Comparison of ENCODE assay signal across 8 cellular contexts in genomic region chr7:102748605-102749322, GRCh38. TPM values are rescaled to one million over a fixed set of nuclear protein-coding genes. Genes with fewer than 3 reads are reported as not detected.
DNase-seq lines count a peak whose midpoint lies in the region; ATAC-seq and TF ChIP-seq lines count a peak whose summit lies in the region.
"Not testable (repeated sequence)": the region's sequence is repeated elsewhere in the genome, so short reads cannot be mapped to it uniquely, and the experiment has no call there.

Gene FAM185A, plus strand, starts transcription at chr7:102748999. Its CDS starts 209 bp downstream, at chr7:102749208.

- not testable (repeated sequence) for H3K9me3 Mint-ChIP-seq in activated T-cell treated with anti-CD3 and anti-CD28 coated beads, Interleukin-2, amount 50 U/mL, for 24 hours

- not testable (repeated sequence) for H4K20me1 ChIP-seq in PC-3 (ENCODE audit: low read length)

- not testable (repeated sequence) for H3K27me3 Mint-ChIP-seq in activated T-cell treated with anti-CD3 and anti-CD28 coated beads, Interleukin-2, amount 50 U/mL, for 24 hours

- DNase-seq in DMS53 (lab: John Stamatoyannopoulos, UW) (peak; percentile 100), PC-3 (peak; percentile 99), erythroblast (lab: John Stamatoyannopoulos, UW) (peak; percentile 99), mucosa of gallbladder (ENCODE audit: low spot score) (peak; percentile 99)
- peak; percentile 99 for DNase-seq in Jurkat, Clone E6-1 (ENCODE audit: low read depth, low spot score)
- peak; percentile 90 for DNase-seq in activated T-cell treated with anti-CD3 and anti-CD28 coated beads, Interleukin-2, amount 50 U/mL, for 24 hours
- peak; percentile 90 for DNase-seq in stimulated activated CD8-positive, alpha-beta memory T cell treated with anti-CD3 and anti-CD28 coated beads, Interleukin-4, amount 100 ng/mL, for 24 hours (ENCODE audit: low read depth)

- peak within 1 kb of the TSS; percentile 94 for H3K4me2 ChIP-seq in PC-3 (ENCODE audit: low read length)

- not testable (repeated sequence) for H3K27me3 ChIP-seq in PC-3 (ENCODE audit: low read length)

- H3K27ac ChIP-seq in PC-3 (ENCODE audit: low read length) = not testable (repeated sequence)

- peak within 1 kb of the TSS; percentile 93 for H3K27ac Mint-ChIP-seq in activated T-cell treated with anti-CD3 and anti-CD28 coated beads, Interleukin-2, amount 50 U/mL, for 24 hours

- H3F3A ChIP-seq in PC-3 (ENCODE audit: low read length, unreplicated experiment) = not testable (repeated sequence)

- TF ChIP-seq POLR2A in erythroblast (IDR thresholded peaks at IDR 0.05; ENCODE audit: low read length) = peak; percentile 60

- H3K9ac ChIP-seq in PC-3 (ENCODE audit: low read length) = peak within 1 kb of the TSS; percentile 76

- peak within 1 kb of the TSS; percentile 98 for H2AFZ ChIP-seq in PC-3 (ENCODE audit: low read length)

- H3K36me3 Mint-ChIP-seq in activated T-cell treated with anti-CD3 and anti-CD28 coated beads, Interleukin-2, amount 50 U/mL, for 24 hours (ENCODE audit: low read depth) = not testable (repeated sequence)

- H3K9me2 ChIP-seq in PC-3 (replicated peaks; ENCODE audit: low read length) = not testable (repeated sequence)

- intact Hi-C loops in PC-3 (cut with micrococcal nuclease) = not testable (repeated sequence)

- not testable (repeated sequence) for BruUV-seq in PC-3 (replicated peaks; lab: Mats Ljungman, UMichigan)

- not testable (repeated sequence) for TF ChIP-seq CTCF in PC-3 (conservative IDR thresholded peaks at IDR 0.05; ENCODE audit: low read depth, low read length)

- peaks cover 19% of the 10 kb centered on the region for H3K79me2 ChIP-seq in PC-3 (ENCODE audit: low read length)

- POLR2A ChIA-PET in PC-3 (lab: Charles Lee; ENCODE audit: unreplicated experiment) = interaction anchor here (0.7 to 0.8 kb wide), 3 partner anchors 20 to 326 kb away, joined by 4 to 27 read pairs (median 5); partner anchors contain the start of genes ARMC10 and FBXL13

- not testable (repeated sequence) for H3K36me3 ChIP-seq in PC-3 (ENCODE audit: low read depth, low read length)

- peak within 1 kb of the TSS; percentile 91 for H3K4me3 Mint-ChIP-seq in activated T-cell treated with anti-CD3 and anti-CD28 coated beads, Interleukin-2, amount 50 U/mL, for 24 hours

- not testable (repeated sequence) for H3K4me1 ChIP-seq in PC-3 (ENCODE audit: insufficient read depth, low read length)

- H3K4me1 Mint-ChIP-seq in activated T-cell treated with anti-CD3 and anti-CD28 coated beads, Interleukin-2, amount 50 U/mL, for 24 hours (ENCODE audit: low read depth) = peaks cover 19% of the 10 kb centered on the region

- CTCF ChIA-PET in PC-3 (lab: Charles Lee) = interaction anchor here (0.7 to 1.3 kb wide), 3 partner anchors 313 to 404 kb away, joined by 3 to 18 read pairs (median 3); partner anchors contain the start of gene ARMC10

- not testable (repeated sequence) for H3K9me3 ChIP-seq in PC-3 (ENCODE audit: low read length)

- H3K4me3 ChIP-seq in Jurkat, Clone E6-1 (ENCODE audit: low read length) = peak within 1 kb of the TSS; percentile 63
- peak within 1 kb of the TSS; percentile 78 for H3K4me3 ChIP-seq in PC-3 (ENCODE audit: low read length)

- ATAC-seq in GM21717 (IDR thresholded peaks at IDR 0.05; ENCODE audit: unreplicated experiment) = peak; percentile 98
- peak; percentile 96 for ATAC-seq in PC-3

RNA-seq across cellular contexts. Expression of gene FAM185A, which starts in this region (rescaled TPM):
- polyA plus RNA-seq in Jurkat, Clone E6-1 (2012; ENCODE audit: insufficient read depth, insufficient read length) = 8.9 TPM
- total RNA-seq in PC-3 (2014; rRNA removed) (10.0 and 12.8 TPM in 2 replicates), mucosa of gallbladder (12.6 TPM)
